Comparison of ENCODE assay signal across 13 cellular contexts in genomic region chr12:49744363-49744885, GRCh38. TPM values are rescaled to one million over a fixed set of nuclear protein-coding genes. Genes with fewer than 3 reads are reported as not detected.
DNase-seq lines count a peak whose midpoint lies in the region; ATAC-seq and TF ChIP-seq lines count a peak whose summit lies in the region.
"Had no signal": no experiment of that assay in that cellular context is flagged by ENCODE, and none has a peak within 500 bp of the region (broad histone marks: within the 10 kb centered on the region; RNA-seq: fewer than 3 reads in every experiment).

No MANE protein-coding gene starts in this region.

- H3K27me3 ChIP-seq in DND-41 (ENCODE audit: insufficient read depth, low read length, poor library complexity) (no peaks in the 10 kb centered on the region), neutrophil (no peaks in the 10 kb centered on the region)

- peak overlapping the region; percentile 27 for H3K27ac Mint-ChIP-seq in chondrocyte (ENCODE audit: unreplicated experiment)

- H3K27me3 Mint-ChIP-seq in chondrocyte (ENCODE audit: low read depth), result no peaks in the 10 kb centered on the region

- no peaks in the 10 kb centered on the region for H3K9me2 ChIP-seq in OCI-LY7 (ENCODE audit: insufficient read depth, low read length)

- H3K9ac ChIP-seq in DND-41 (ENCODE audit: low read depth, low read length), result no peak overlapping the region

- TF ChIP-seq CTCF in DND-41 (IDR thresholded peaks at IDR 0.05; ENCODE audit: borderline replicate concordance, extremely low read depth, low read length, poor library complexity, severe bottlenecking) (no peak), OCI-LY7 (conservative IDR thresholded peaks at IDR 0.05; ENCODE audit: low read length) (no peak), chondrocyte (IDR thresholded peaks at IDR 0.05) (no peak), neutrophil (IDR thresholded peaks at IDR 0.05) (no peak)

- no peaks in the 10 kb centered on the region for H3K9me3 Mint-ChIP-seq in chondrocyte (ENCODE audit: low read depth)

- no peak for ATAC-seq in DND-41 (ENCODE audit: insufficient read depth, low read depth)
- no peak for ATAC-seq in GM18909 (IDR thresholded peaks at IDR 0.05; ENCODE audit: poor library complexity, unreplicated experiment)
- no peak for ATAC-seq in GM21528 (IDR thresholded peaks at IDR 0.05; ENCODE audit: low FRiP score, unreplicated experiment)
- ATAC-seq in GM19467 (IDR thresholded peaks at IDR 0.05; ENCODE audit: unreplicated experiment), result no peak

- H3K36me3 ChIP-seq in DND-41 (ENCODE audit: insufficient read depth, low read length) (peaks cover 43% of the 10 kb centered on the region), OCI-LY7 (ENCODE audit: insufficient read depth, low read length) (peaks cover 59% of the 10 kb centered on the region), neutrophil (peaks cover 21% of the 10 kb centered on the region)

- intact Hi-C loops in OCI-LY7 (cut with micrococcal nuclease; ENCODE audit: unreplicated experiment), result loop anchor here (5.0 kb wide), 1 partner anchor 612 kb away; the partner anchor contains the start of gene TUBA1B

- DNase-seq in DND-41 (no peak), OCI-LY7 (ENCODE audit: low spot score) (no peak), chondrocyte (ENCODE audit: low spot score) (no peak), MV-4-11 (lab: John Stamatoyannopoulos, UW) (no peak)
- DNase-seq: activated CD4-positive, alpha-beta T cell treated with anti-CD3 and anti-CD28 coated beads, Interleukin-2, amount 50 U/mL, for 4 hours; aorta; MM.1S; NCI-H446 treated with DMSO at 0.1 percent for 48 hours; stimulated activated CD8-positive, alpha-beta memory T cell treated with anti-CD3 and anti-CD28 coated beads, Interleukin-4, amount 100 ng/mL, for 48 hours had no signal

- BruUV-seq in OCI-LY7 (replicated peaks; lab: Mats Ljungman, UMichigan), result no TSS peak

- no peak overlapping the region for H2AFZ ChIP-seq in DND-41 (ENCODE audit: low read depth, low read length)
- H2AFZ ChIP-seq in OCI-LY7 (ENCODE audit: low read length), result no peak overlapping the region

- H3K27ac ChIP-seq in DND-41 (ENCODE audit: low read length), result no peak overlapping the region
- H3K27ac ChIP-seq in OCI-LY7 (ENCODE audit: low read depth, low read length, poor library complexity, severe bottlenecking), result no peak overlapping the region
- H3K27ac ChIP-seq in neutrophil, result peak overlapping the region; percentile 23

- H3K4me1 Mint-ChIP-seq in chondrocyte (ENCODE audit: low read depth), result peaks cover 58% of the 10 kb centered on the region

- peak overlapping the region; percentile 8 for H3K4me3 Mint-ChIP-seq in chondrocyte (ENCODE audit: unreplicated experiment)

- H4K20me1 ChIP-seq in DND-41 (ENCODE audit: insufficient read depth, low read length) (peaks cover 72% of the 10 kb centered on the region), OCI-LY7 (ENCODE audit: insufficient read depth, low read length) (peaks cover 39% of the 10 kb centered on the region)

- H3K4me1 ChIP-seq in DND-41 (ENCODE audit: insufficient read depth, low read length), result peaks cover 46% of the 10 kb centered on the region
- H3K4me1 ChIP-seq in OCI-LY7 (ENCODE audit: insufficient read depth, low read length, poor library complexity, severe bottlenecking), result peaks cover 37% of the 10 kb centered on the region
- peaks cover 36 to 45% of the 10 kb centered on the region in 2 experiments for H3K4me1 ChIP-seq in neutrophil (ENCODE audit: control insufficient read depth in 1 of 2, insufficient read depth in 1 of 2, low read depth in 1 of 2, low read length in 1 of 2)

- peaks cover 80% of the 10 kb centered on the region for H3K79me2 ChIP-seq in DND-41 (ENCODE audit: insufficient read depth, low read length)
- peaks cover 77% of the 10 kb centered on the region for H3K79me2 ChIP-seq in OCI-LY7 (ENCODE audit: insufficient read depth, low read depth, low read length)

- POLR2A ChIA-PET in OCI-LY7 (lab: Charles Lee), result no interaction called here

- H3K9me3 ChIP-seq in DND-41 (ENCODE audit: insufficient read depth, low read length, severe bottlenecking) (no peaks in the 10 kb centered on the region), OCI-LY7 (ENCODE audit: low read length) (no peaks in the 10 kb centered on the region), neutrophil (no peaks in the 10 kb centered on the region)

- H3K4me3 ChIP-seq in DND-41 (ENCODE audit: low read depth in 1 of 2, low read length in 2 of 2) (peak overlapping the region in 1 of 2 experiments; percentile 16; a peak in 1 of 4 replicates), OCI-LY7 (ENCODE audit: low read depth, low read length, poor library complexity, severe bottlenecking) (no peak overlapping the region), neutrophil (ENCODE audit: low read depth in 1 of 2, low read length in 1 of 2) (no peak overlapping the region)

- H3K36me3 Mint-ChIP-seq in chondrocyte (ENCODE audit: low read depth), result no peaks in the 10 kb centered on the region

- CTCF ChIA-PET in OCI-LY7 (lab: Charles Lee; ENCODE audit: unreplicated experiment), result no interaction called here

- H3K4me2 ChIP-seq in DND-41 (ENCODE audit: insufficient read depth, low read length) (peak overlapping the region; percentile 94), OCI-LY7 (ENCODE audit: low read length) (peak overlapping the region; percentile 20; the same call in 1 of the 2 replicates)

RNA-seq across cellular contexts. Expression of gene TMBIM6, which starts 3.1 kb away (rescaled TPM):
- total RNA-seq in OCI-LY7 (2014; rRNA removed; shearing (Covaris generic)), result 116 and 120 TPM in 2 replicates
- total RNA-seq in OCI-LY7 (2022), result 170 and 172 TPM in 2 replicates
- total RNA-seq in chondrocyte, result 321 to 344 TPM (median 335 TPM) in 3 replicates

RNA-seq across cellular contexts. Expression of gene FMNL3, which starts 37.2 kb away (rescaled TPM):
- total RNA-seq in OCI-LY7 (2014; rRNA removed; shearing (Covaris generic)), result 28.7 and 29.6 TPM in 2 replicates
- total RNA-seq in OCI-LY7 (2022) (13.8 and 15.6 TPM in 2 replicates), chondrocyte (49.4 to 55.8 TPM (median 55.6 TPM) in 3 replicates)
